14 cellular contexts compared by ENCODE assay signal in genomic region chr11:119236490-119236889, GRCh38. TPM values are rescaled to one million over a fixed set of nuclear protein-coding genes. Genes with fewer than 3 reads are reported as not detected.
DNase-seq lines count a peak whose midpoint lies in the region; ATAC-seq and TF ChIP-seq lines count a peak whose summit lies in the region.
"Had no signal": no experiment of that assay in that cellular context is flagged by ENCODE, and none has a peak within 500 bp of the region (broad histone marks: within the 10 kb centered on the region; RNA-seq: fewer than 3 reads in every experiment).

No MANE protein-coding gene starts in this region.

- no peak for TF ChIP-seq CTCF in GM10266 (IDR thresholded peaks at IDR 0.05; ENCODE audit: control insufficient read depth, insufficient read depth, low read depth, missing control alignments)

- ATAC-seq in stimulated activated naive CD8-positive, alpha-beta T cell treated with anti-CD3 and anti-CD28 coated beads, Interleukin-15, Interleukin-2, amounts not matched to agents 100 U/mL and 50 U/mL, for 24 hours: peak; percentile 65
- ATAC-seq: psoas muscle, WTC11 had no signal

- H3K4me3 Mint-ChIP-seq in activated naive CD4-positive, alpha-beta T cell treated with anti-CD3 and anti-CD28 coated beads, Interleukin-2, amount 50 U/mL, for 24 hours: no peak overlapping the region
- H3K4me3 Mint-ChIP-seq: WTC11 had no signal

- peaks cover 28% of the 10 kb centered on the region for H3K36me3 Mint-ChIP-seq in activated naive CD4-positive, alpha-beta T cell treated with anti-CD3 and anti-CD28 coated beads, Interleukin-2, amount 50 U/mL, for 24 hours

- intact Hi-C loops in cardiac septum (cut with DNase I): no loop called here

- no peaks in the 10 kb centered on the region for H3K9me3 Mint-ChIP-seq in activated naive CD4-positive, alpha-beta T cell treated with anti-CD3 and anti-CD28 coated beads, Interleukin-2, amount 50 U/mL, for 24 hours
- H3K9me3 Mint-ChIP-seq: WTC11 had no signal

- DNase-seq in activated naive CD4-positive, alpha-beta T cell treated with Interleukin-2 at 50 U/mL for 16 hours: no peak
- peak; percentile 9 for DNase-seq in RPMI7951 (ENCODE audit: low read depth)
- DNase-seq in dedifferentiated amniotic fluid mesenchymal stem cell (ENCODE audit: extremely low spot score): peak; percentile 18
- DNase-seq in stimulated activated naive CD8-positive, alpha-beta T cell treated with anti-CD3 and anti-CD28 coated beads, Interleukin-15, Interleukin-2, amounts not matched to agents 100 U/mL and 50 U/mL, for 24 hours: no peak
- DNase-seq in NCI-H2029 treated with DMSO at 0.1 percent for 48 hours (lab: John Stamatoyannopoulos, UW): no peak
- no peak for DNase-seq in GM10266 (ENCODE audit: extremely low spot score)
- no peak for DNase-seq in cardiac septum (ENCODE audit: low spot score)
- DNase-seq: Calu3, NCI-H1092, OCI-M1, psoas muscle, transverse colon had no signal

- H3K4me1 Mint-ChIP-seq in activated naive CD4-positive, alpha-beta T cell treated with anti-CD3 and anti-CD28 coated beads, Interleukin-2, amount 50 U/mL, for 24 hours: peaks cover 71% of the 10 kb centered on the region

- peak overlapping the region; percentile 96 for H3K27ac Mint-ChIP-seq in activated naive CD4-positive, alpha-beta T cell treated with anti-CD3 and anti-CD28 coated beads, Interleukin-2, amount 50 U/mL, for 24 hours

- no peaks in the 10 kb centered on the region for H3K27me3 Mint-ChIP-seq in activated naive CD4-positive, alpha-beta T cell treated with anti-CD3 and anti-CD28 coated beads, Interleukin-2, amount 50 U/mL, for 24 hours

RNA-seq across cellular contexts. Expression of gene CBL, which starts 30.4 kb away (rescaled TPM):
- total RNA-seq in RPMI7951 (2014; rRNA removed; shearing (Covaris generic)): 12.7 and 14.1 TPM in 2 replicates
- 13.4 TPM for total RNA-seq in cardiac septum

RNA-seq across cellular contexts. Expression of gene NHERF4, which starts 51.2 kb away (rescaled TPM):
- total RNA-seq in RPMI7951 (2014; rRNA removed; shearing (Covaris generic)): not detected in 2 replicates
- not detected for total RNA-seq in cardiac septum
- total RNA-seq: Calu3, psoas muscle had no signal

Comparison
In these comparisons a context has a peak if more than half of its experiments do, and no peak if none do; other contexts are left out.
1. DNase-seq: peak in RPMI7951 (single experiment) and dedifferentiated amniotic fluid mesenchymal stem cell (single experiment); none in activated naive CD4-positive, alpha-beta T cell treated with Interleukin-2 at 50 U/mL for 16 hours (single experiment), stimulated activated naive CD8-positive, alpha-beta T cell treated with anti-CD3 and anti-CD28 coated beads, Interleukin-15, Interleukin-2, amounts not matched to agents 100 U/mL and 50 U/mL, for 24 hours (single experiment), NCI-H2029 treated with DMSO at 0.1 percent for 48 hours (single experiment), GM10266 (single experiment) and cardiac septum (single experiment).